In the genomic region with DNA sequence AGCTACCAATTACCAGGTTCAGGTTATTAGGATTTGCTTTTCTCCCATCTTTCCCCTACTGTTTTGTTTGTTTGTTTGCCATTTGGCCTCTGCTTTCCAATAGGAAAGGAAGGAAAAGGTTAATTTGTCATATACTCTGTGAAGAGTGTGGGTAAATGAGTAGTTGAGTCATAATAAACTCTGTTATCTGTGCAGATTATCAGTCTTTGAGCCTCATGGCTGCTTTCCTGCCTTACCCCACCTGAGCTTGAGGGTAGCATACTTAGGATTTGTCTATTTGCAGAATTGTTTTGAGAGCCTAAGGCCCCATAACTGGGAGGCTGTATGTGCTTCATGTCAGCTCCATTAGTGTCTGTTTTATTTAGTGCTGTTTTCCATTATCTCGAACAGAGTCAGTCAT, we compare ENCODE assay signal across 20 cellular contexts. TPM values are rescaled to one million over a fixed set of nuclear protein-coding genes. Genes with fewer than 3 reads are reported as not detected.
DNase-seq lines count a peak whose midpoint lies in the region; ATAC-seq and TF ChIP-seq lines count a peak whose summit lies in the region.
"Had no signal": no experiment of that assay in that cellular context is flagged by ENCODE, and none has a peak within 500 bp of the region (broad histone marks: within the 10 kb centered on the region; RNA-seq: fewer than 3 reads in every experiment).

No MANE protein-coding gene starts in this region.

- TF ChIP-seq CTCF in HEK293 (tag by site-specific recombination; IDR thresholded peaks at IDR 0.05) = no peak
- no peak for TF ChIP-seq CTCF in RWPE1 (conservative IDR thresholded peaks at IDR 0.05; ENCODE audit: low read depth)
- TF ChIP-seq CTCF in foreskin keratinocyte (conservative IDR thresholded peaks at IDR 0.05) = no peak

- peaks cover 9 to 89% of the 10 kb centered on the region in 2 experiments; a peak in 2 of 3 replicates for H3K36me3 ChIP-seq in HEK293 (ENCODE audit: control insufficient read depth in 2 of 2, insufficient read depth in 1 of 2, low read length in 2 of 2)

- POLR2A ChIA-PET in HEK293 (lab: Yijun Ruan, JAX) = no interaction called here
- POLR2A ChIA-PET in RWPE1 (lab: Yijun Ruan, JAX; ENCODE audit: low non-redundant PET) = no interaction called here

- ATAC-seq in foreskin keratinocyte = peak; percentile 30
- no peak for ATAC-seq in HG02610 (IDR thresholded peaks at IDR 0.05; ENCODE audit: unreplicated experiment)
- ATAC-seq in HG03175 (IDR thresholded peaks at IDR 0.05; ENCODE audit: unreplicated experiment) = no peak
- ATAC-seq: HepG2, K562, Right ventricle myocardium inferior had no signal

- H3K4me3 ChIP-seq in HEK293 (ENCODE audit: low read depth, low read length) = no peak overlapping the region
- H3K4me3 ChIP-seq: K562, Peyer's patch, SJSA1 had no signal

- CTCF ChIA-PET in HEK293 (lab: Yijun Ruan, JAX) (interaction anchor here (1.6 to 2.5 kb wide), 3 partner anchors 11 to 155 kb away, joined by 9 to 11 read pairs (median 10); no protein-coding TSS in a partner anchor), RWPE1 (lab: Yijun Ruan, JAX) (no interaction called here)

- H3K9me3 ChIP-seq in HEK293 (ENCODE audit: control insufficient read depth, insufficient read depth, low read depth, low read length) = no peaks in the 10 kb centered on the region
- H3K9me3 ChIP-seq: Peyer's patch, SJSA1 had no signal

- H3K27me3 ChIP-seq in foreskin keratinocyte = no peaks in the 10 kb centered on the region
- H3K27me3 ChIP-seq: Peyer's patch, SJSA1 had no signal

- DNase-seq in RWPE1 (ENCODE audit: low spot score) = no peak
- DNase-seq in foreskin keratinocyte = no peak
- DNase-seq in central memory CD4-positive, alpha-beta T cell = no peak
- no peak for DNase-seq in cerebellar nuclear complex (lab: John Stamatoyannopoulos, UW)
- DNase-seq: CD4-positive, CD25-positive, alpha-beta regulatory T cell; DMS79 treated with DMSO at 0.1 percent for 48 hours; NCI-H1092 treated with DMSO at 0.1 percent for 48 hours; NCI-H146; NCI-H2029 treated with DMSO at 0.1 percent for 48 hours; NCI-H510A treated with DMSO at 0.1 percent for 48 hours; NCI-H748 treated with DMSO at 0.1 percent for 48 hours; Peyer's patch; T-helper 1 cell had no signal

- H3K4me1 ChIP-seq in HEK293 (ENCODE audit: control insufficient read depth, insufficient read depth, low read length) = no peaks in the 10 kb centered on the region
- peaks cover 45% of the 10 kb centered on the region for H3K4me1 ChIP-seq in foreskin keratinocyte

- H3K27ac ChIP-seq in HEK293 (ENCODE audit: extremely low read depth, low read depth, low read length) (no peak overlapping the region), RWPE1 (peak overlapping the region; percentile 30; the same call in 1 of the 2 replicates), foreskin keratinocyte (peak overlapping the region; percentile 63)
- H3K27ac ChIP-seq: Peyer's patch, SJSA1 had no signal

TF ChIP-seq in HEK293, 187 proteins besides CTCF, POLR2A, EP300 and RAD21:
- TF ChIP-seq ZNF664 (tag by site-specific recombination; IDR thresholded peaks at IDR 0.05) (0 out of 2 replicates have a peak, but pooled peaks have one; percentile 14), GLIS2 (tag by site-specific recombination; IDR thresholded peaks at IDR 0.05) (no peak)

RNA-seq across cellular contexts. Expression of gene SNX27, which starts 32.9 kb away (rescaled TPM):
- 22.0 and 24.0 TPM in 2 replicates for total RNA-seq in foreskin keratinocyte
- polyA plus RNA-seq in foreskin keratinocyte = 5.5 and 6.0 TPM in 2 replicates

RNA-seq across cellular contexts. Expression of gene TUFT1, which starts 38.8 kb away (rescaled TPM):
- 38.8 and 59.9 TPM in 2 replicates for total RNA-seq in foreskin keratinocyte
- polyA plus RNA-seq in foreskin keratinocyte = 28.0 and 41.0 TPM in 2 replicates
